8 cellular contexts compared by ENCODE assay signal in the genomic region with DNA sequence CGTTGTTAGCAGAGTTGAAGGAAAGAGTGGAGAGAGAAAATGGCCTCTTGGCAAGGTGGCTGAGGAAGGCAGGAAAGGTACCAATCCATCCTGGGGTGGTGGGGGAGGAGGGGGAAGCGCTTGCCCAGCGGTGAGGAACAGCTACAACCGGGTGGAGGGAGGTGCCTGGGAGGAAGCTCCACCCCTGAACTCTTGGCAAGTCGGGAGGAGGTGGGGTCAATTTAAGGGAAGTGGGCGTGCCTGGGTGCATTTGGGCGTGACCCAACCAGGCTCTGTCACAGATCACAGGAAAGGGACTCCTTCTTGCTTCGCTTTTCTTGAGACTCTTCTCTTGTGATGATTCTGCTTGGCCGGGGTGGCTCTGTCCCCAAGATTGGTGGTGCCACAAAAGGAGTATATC. TPM values are rescaled to one million over a fixed set of nuclear protein-coding genes. Genes with fewer than 3 reads are reported as not detected.
DNase-seq lines count a peak whose midpoint lies in the region; ATAC-seq and TF ChIP-seq lines count a peak whose summit lies in the region.

No MANE protein-coding gene starts in this region.

- H3K4me3 Mint-ChIP-seq in T-helper 17 cell: peak overlapping the region; percentile 62

- no peaks in the 10 kb centered on the region for H3K36me3 Mint-ChIP-seq in T-helper 17 cell (ENCODE audit: low read depth)

- no peak for TF ChIP-seq POLR2A in adrenal gland (IDR thresholded peaks at IDR 0.05)

- DNase-seq in EH (ENCODE audit: low read depth): peak; percentile 75
- peak; percentile 47 for DNase-seq in HT-29 (ENCODE audit: low spot score)
- DNase-seq in T-helper 17 cell: peak; percentile 61 to 73 (median 61)
- DNase-seq in adrenal gland: peak; percentile 58 to 89 (median 79)
- peak; percentile 62 for DNase-seq in iPS DF 4.7 (ENCODE audit: extremely low read depth, low spot score)
- peak; percentile 53 to 61 for DNase-seq in stimulated activated CD4-positive, alpha-beta T cell treated with anti-CD3 and anti-CD28 coated beads, Interleukin-4, amount 100 ng/mL, for 48 hours (ENCODE audit: low read depth in 2 of 2)
- DNase-seq in NK-92 (lab: John Stamatoyannopoulos, UW; ENCODE audit: unreplicated experiment): no peak

- peak overlapping the region in 1 of 5 donors; percentile 45 for H3K27ac ChIP-seq in adrenal gland

- no peak for TF ChIP-seq CTCF in adrenal gland (IDR thresholded peaks at IDR 0.05)

- peaks cover 0 to 33% of the 10 kb centered on the region in 2 donors for H3K36me3 ChIP-seq in adrenal gland (replicated peaks in 1 of 2)

- peaks cover 6 to 8% of the 10 kb centered on the region in 2 donors for H3K4me1 ChIP-seq in adrenal gland (replicated peaks in 1 of 2)

- 19 to 49% (median 32%) methylated on average over 3 to 9 of the region's 9 CpGs for WGBS in adrenal gland, 4 donors

- no peaks in the 10 kb centered on the region for H3K27me3 ChIP-seq in adrenal gland

- intact Hi-C loops in adrenal gland (cut with DNase I): loop anchor here in 1 of 2 donors (5.0 kb wide), 1 partner anchor 42 kb away; a partner anchor contains a TSS

- peak overlapping the region; percentile 56 for H3K27ac Mint-ChIP-seq in T-helper 17 cell

- peaks cover 4% of the 10 kb centered on the region for H3K4me1 Mint-ChIP-seq in T-helper 17 cell

- H3K9me3 ChIP-seq in T-helper 17 cell (ENCODE audit: control insufficient read depth, low read length, poor library complexity, severe bottlenecking) (no peaks in the 10 kb centered on the region), adrenal gland (replicated peaks in 1 of 3) (no peaks in the 10 kb centered on the region)

- ATAC-seq in GM21526 (IDR thresholded peaks at IDR 0.05; ENCODE audit: low FRiP score, unreplicated experiment): peak; percentile 96
- peak; percentile 100 for ATAC-seq in T-helper 17 cell

- H3K4me3 ChIP-seq in adrenal gland: no peak overlapping the region

- H3K27me3 Mint-ChIP-seq in T-helper 17 cell: no peaks in the 10 kb centered on the region

RNA-seq across cellular contexts. Expression of a gene that starts 41.7 kb away (rescaled TPM):
- total RNA-seq in HT-29 (2014; rRNA removed; shearing (Covaris generic)): 1.6 and 1.7 TPM in 2 replicates
- total RNA-seq in T-helper 17 cell (10 to 100 TPM in 1 of 2 donors, 1 to 10 TPM in 1; 8.0 to 10.8 TPM), adrenal gland (10 to 100 TPM in 4 of 8 donors, 1 to 10 TPM in 4; 4.2 to 18.5 (median 10.2) TPM)
- polyA plus RNA-seq in adrenal gland: 1 to 10 TPM; 2.8 to 8.4 (median 5.5) TPM
